In the genomic region with DNA sequence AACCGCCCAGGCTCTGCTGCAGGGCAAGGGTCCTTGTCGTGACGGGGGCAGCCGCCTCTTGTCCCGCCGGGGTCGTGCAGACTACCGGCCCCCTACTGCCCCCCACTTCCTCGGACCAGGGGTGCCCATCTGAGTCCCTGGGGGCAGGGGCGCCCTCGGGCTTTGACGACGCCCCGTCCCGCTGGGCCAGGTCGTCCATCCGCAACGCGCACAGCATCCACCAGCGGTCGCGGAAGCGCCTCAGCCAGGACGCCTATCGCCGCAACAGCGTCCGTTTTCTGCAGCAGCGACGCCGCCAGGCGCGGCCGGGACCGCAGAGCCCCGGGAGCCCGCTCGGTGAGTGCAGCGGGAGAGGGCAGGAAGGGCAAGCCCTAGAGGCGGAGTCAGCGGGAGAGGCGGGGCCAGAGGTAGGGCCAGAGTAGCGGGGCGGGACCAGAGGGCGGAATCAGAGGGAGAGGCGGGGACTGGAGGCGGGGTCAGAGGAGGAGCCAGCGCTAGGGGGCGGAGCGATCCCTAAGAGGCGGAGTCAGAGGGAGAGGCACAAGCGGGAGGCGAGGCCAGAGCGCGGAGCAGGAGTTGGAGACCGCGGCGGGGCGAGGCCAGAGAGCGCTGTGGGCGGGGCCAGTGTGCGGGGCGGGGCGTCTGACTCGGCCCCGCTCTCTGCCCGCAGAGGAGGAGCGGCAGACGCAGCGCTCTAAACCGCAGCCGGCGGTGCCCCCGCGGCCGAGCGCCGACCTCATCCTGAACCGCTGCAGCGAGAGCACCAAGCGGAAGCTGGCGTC, we compare ENCODE assay signal across 8 cellular contexts.
A peak's percentile ranks its signal among the peaks of the same experiment; 100 is the strongest.
DNase-seq lines count a peak whose midpoint lies in the region; ATAC-seq and TF ChIP-seq lines count a peak whose summit lies in the region.
"Not testable (repeated sequence)": the region's sequence is repeated elsewhere in the genome, so short reads cannot be mapped to it uniquely, and the experiment has no call there.

No MANE protein-coding gene starts in this region.

- not testable (repeated sequence) for TF ChIP-seq CTCF in foreskin fibroblast (IDR thresholded peaks at IDR 0.05; ENCODE audit: low read depth, low read length)

- H3K27ac ChIP-seq in SK-N-MC: not testable (repeated sequence)

- H3K4me3 ChIP-seq in SK-N-MC: not testable (repeated sequence)
- H3K4me3 ChIP-seq in foreskin fibroblast (ENCODE audit: low read depth in 1 of 2, low read length in 2 of 2): peak overlapping the region; percentile 24 to 29

- DNase-seq in NCI-H1436 (lab: John Stamatoyannopoulos, UW) (peak; percentile 70), SK-N-MC (ENCODE audit: low read depth, low spot score) (peak; percentile 1), activated gamma-delta T cell treated with Interleukin-2 at 50 U/mL for 16 hours (peak; percentile 93), foreskin fibroblast (peak; percentile 75 to 86), nucleus accumbens (lab: John Stamatoyannopoulos, UW) (peak in 55 of 56 donors; percentile 28 to 97 (median 90))
- peak; percentile 95 for DNase-seq in stimulated activated naive CD8-positive, alpha-beta T cell treated with anti-CD3 and anti-CD28 coated beads, Interleukin-15, Interleukin-2, amounts not matched to agents 100 U/mL and 50 U/mL, for 24 hours

- H3K36me3 ChIP-seq in SK-N-MC (ENCODE audit: insufficient read depth, low read length): not testable (repeated sequence)

- peak; percentile 92 for ATAC-seq in GM18498 (IDR thresholded peaks at IDR 0.05; ENCODE audit: unreplicated experiment)
- ATAC-seq in HG02870 (IDR thresholded peaks at IDR 0.05; ENCODE audit: unreplicated experiment): peak; percentile 90
- ATAC-seq in stimulated activated naive CD8-positive, alpha-beta T cell treated with anti-CD3 and anti-CD28 coated beads, Interleukin-15, Interleukin-2, amounts not matched to agents 100 U/mL and 50 U/mL, for 24 hours: peak; percentile 95

- H3K9ac ChIP-seq in SK-N-MC (ENCODE audit: insufficient read length): not testable (repeated sequence)

- not testable (repeated sequence) for H3K9me3 ChIP-seq in SK-N-MC (ENCODE audit: low read depth, low read length)

Comparison
In these comparisons a context has a peak if more than half of its experiments do, and no peak if none do; other contexts are left out.
1. DNase-seq: peak in every context shown above with its lines; median percentile 95 in stimulated activated naive CD8-positive, alpha-beta T cell treated with anti-CD3 and anti-CD28 coated beads, Interleukin-15, Interleukin-2, amounts not matched to agents 100 U/mL and 50 U/mL, for 24 hours; 93 in activated gamma-delta T cell treated with Interleukin-2 at 50 U/mL for 16 hours; 90 in nucleus accumbens; 80 in foreskin fibroblast; 70 in NCI-H1436; 1 in SK-N-MC.